15 cellular contexts compared by ENCODE assay signal in the genomic region with DNA sequence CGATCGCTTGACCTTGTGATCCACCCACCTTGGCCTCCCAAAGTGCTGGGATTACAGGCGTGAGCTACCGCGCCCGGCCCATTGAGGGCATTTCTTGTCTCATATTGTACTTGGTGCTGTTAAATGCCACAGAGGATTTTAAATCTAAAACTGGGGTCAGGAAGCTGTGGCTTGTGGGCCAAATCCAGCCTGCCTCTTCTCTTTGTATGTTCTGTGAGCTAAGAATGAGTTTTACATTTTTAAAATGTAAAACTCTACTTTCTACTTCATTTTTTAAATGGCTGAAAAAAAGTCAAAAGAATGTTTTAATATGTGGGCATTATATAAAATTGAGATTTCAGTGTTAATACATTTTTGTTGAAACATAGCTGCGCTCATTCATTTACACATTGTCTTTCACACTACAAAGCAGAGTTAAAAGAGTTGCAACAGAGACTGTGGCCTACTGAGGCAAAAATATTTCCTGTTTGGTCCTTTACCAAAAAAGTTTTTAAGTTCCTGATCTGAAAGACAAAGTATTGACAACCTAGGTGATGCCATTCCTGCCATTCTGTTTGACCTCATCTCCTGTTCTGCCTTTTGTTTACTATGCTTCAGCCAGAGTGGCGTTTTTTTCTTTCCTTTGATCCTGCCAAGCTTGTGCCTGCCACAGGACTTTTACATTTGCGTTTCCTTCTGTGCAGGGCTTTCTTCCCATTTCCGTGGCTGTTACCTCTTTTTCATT. TPM values are rescaled to one million over a fixed set of nuclear protein-coding genes. Genes with fewer than 3 reads are reported as not detected.
A peak's percentile ranks its signal among the peaks of the same experiment; 100 is the strongest.
DNase-seq lines count a peak whose midpoint lies in the region; ATAC-seq and TF ChIP-seq lines count a peak whose summit lies in the region.
"Had no signal": no experiment of that assay in that cellular context is flagged by ENCODE, and none has a peak within 500 bp of the region (broad histone marks: within the 10 kb centered on the region; RNA-seq: fewer than 3 reads in every experiment).

No MANE protein-coding gene starts in this region.

- no peaks in the 10 kb centered on the region for H3K27me3 Mint-ChIP-seq in activated T-cell treated with anti-CD3 and anti-CD28 coated beads, Interleukin-2, amount 50 U/mL, for 72 hours (ENCODE audit: low read depth)
- no peaks in the 10 kb centered on the region for H3K27me3 Mint-ChIP-seq in endodermal cell (ENCODE audit: insufficient read depth)
- H3K27me3 Mint-ChIP-seq: stimulated activated naive B cell treated with anti-CD40 and anti-IgM and Interleukin-4, amounts not matched to agents 10 μg/mL and 1 μg/mL and 100 μg/mL, for 72 hours had no signal

- peak overlapping the region; percentile 10 to 25 for H3K4me3 Mint-ChIP-seq in activated T-cell treated with anti-CD3 and anti-CD28 coated beads, Interleukin-2, amount 50 U/mL, for 72 hours
- H3K4me3 Mint-ChIP-seq in endodermal cell = no peak overlapping the region
- H3K4me3 Mint-ChIP-seq in stimulated activated effector memory CD8-positive, alpha-beta T cell treated with anti-CD3 and anti-CD28 coated beads, Interleukin-12 subunit alpha, Interleukin-12 subunit beta, amount 100 ng/mL, for 72 hours = no peak overlapping the region
- H3K4me3 Mint-ChIP-seq: stimulated activated naive B cell treated with anti-CD40 and anti-IgM and Interleukin-4, amounts not matched to agents 10 μg/mL and 1 μg/mL and 100 μg/mL, for 72 hours had no signal

- peak in 1 of 2 donors; percentile 32 for ATAC-seq in activated T-cell treated with anti-CD3 and anti-CD28 coated beads, Interleukin-2, amount 50 U/mL, for 72 hours (replicated peaks in 1 of 2)
- ATAC-seq in stimulated activated effector memory CD8-positive, alpha-beta T cell treated with anti-CD3 and anti-CD28 coated beads, Interleukin-12 subunit alpha, Interleukin-12 subunit beta, amount 100 ng/mL, for 72 hours = no peak
- ATAC-seq: K562; mucosa of descending colon; stimulated activated naive B cell treated with anti-CD40 and anti-IgM and Interleukin-4, amounts not matched to agents 10 μg/mL and 1 μg/mL and 100 μg/mL, for 72 hours had no signal

- DNase-seq in activated T-cell treated with anti-CD3 and anti-CD28 coated beads, Interleukin-2, amount 50 U/mL, for 72 hours = no peak
- DNase-seq in activated T-cell treated with anti-CD3 and anti-CD28 coated beads for 4 hours = no peak
- DNase-seq in NT2/D1 (ENCODE audit: low read depth, low spot score) = peak; percentile 5
- no peak for DNase-seq in endodermal cell
- no peak for DNase-seq in stimulated activated effector memory CD8-positive, alpha-beta T cell treated with anti-CD3 and anti-CD28 coated beads, Interleukin-12 subunit alpha, Interleukin-12 subunit beta, amount 100 ng/mL, for 72 hours (ENCODE audit: low spot score in 2 of 2)
- DNase-seq in NCI-H526 treated with DMSO at 0.1 percent for 48 hours (lab: John Stamatoyannopoulos, UW) = no peak
- DNase-seq in C1 segment of cervical spinal cord (lab: John Stamatoyannopoulos, UW) = no peak
- no peak for DNase-seq in hepatic stellate cell (ENCODE audit: low spot score)
- DNase-seq: anterior cingulate cortex; mucosa of descending colon; NCI-H1417 treated with DMSO at 0.1 percent for 48 hours; small intestine; stimulated activated naive B cell treated with anti-CD40 and anti-IgM and Interleukin-4, amounts not matched to agents 10 μg/mL and 1 μg/mL and 100 μg/mL, for 72 hours had no signal

- peaks cover 59% of the 10 kb centered on the region for H3K4me1 Mint-ChIP-seq in activated T-cell treated with anti-CD3 and anti-CD28 coated beads, Interleukin-2, amount 50 U/mL, for 72 hours (ENCODE audit: low read depth)
- H3K4me1 Mint-ChIP-seq in endodermal cell = peaks cover 8% of the 10 kb centered on the region
- H3K4me1 Mint-ChIP-seq in stimulated activated effector memory CD8-positive, alpha-beta T cell treated with anti-CD3 and anti-CD28 coated beads, Interleukin-12 subunit alpha, Interleukin-12 subunit beta, amount 100 ng/mL, for 72 hours = peaks cover 23% of the 10 kb centered on the region

- H3K36me3 Mint-ChIP-seq in activated T-cell treated with anti-CD3 and anti-CD28 coated beads, Interleukin-2, amount 50 U/mL, for 72 hours (ENCODE audit: insufficient read depth in 2 of 2) = peaks cover 5 to 18% of the 10 kb centered on the region in 2 donors
- H3K36me3 Mint-ChIP-seq in endodermal cell (ENCODE audit: low read depth) = peaks cover 24% of the 10 kb centered on the region
- H3K36me3 Mint-ChIP-seq in stimulated activated effector memory CD8-positive, alpha-beta T cell treated with anti-CD3 and anti-CD28 coated beads, Interleukin-12 subunit alpha, Interleukin-12 subunit beta, amount 100 ng/mL, for 72 hours = peaks cover 91% of the 10 kb centered on the region

- TF ChIP-seq CTCF in endodermal cell (conservative IDR thresholded peaks at IDR 0.05) = no peak

- H3K9me3 ChIP-seq in NT2/D1 (ENCODE audit: insufficient read depth, low read length) = no peaks in the 10 kb centered on the region
- H3K9me3 ChIP-seq in endodermal cell (ENCODE audit: control insufficient read depth, low read length) = no peaks in the 10 kb centered on the region
- H3K9me3 ChIP-seq: mucosa of descending colon, SJSA1 had no signal

- H3K9me3 Mint-ChIP-seq in activated T-cell treated with anti-CD3 and anti-CD28 coated beads, Interleukin-2, amount 50 U/mL, for 72 hours = no peaks in the 10 kb centered on the region
- H3K9me3 Mint-ChIP-seq in endodermal cell = no peaks in the 10 kb centered on the region
- no peaks in the 10 kb centered on the region for H3K9me3 Mint-ChIP-seq in stimulated activated effector memory CD8-positive, alpha-beta T cell treated with anti-CD3 and anti-CD28 coated beads, Interleukin-12 subunit alpha, Interleukin-12 subunit beta, amount 100 ng/mL, for 72 hours
- H3K9me3 Mint-ChIP-seq: stimulated activated naive B cell treated with anti-CD40 and anti-IgM and Interleukin-4, amounts not matched to agents 10 μg/mL and 1 μg/mL and 100 μg/mL, for 72 hours had no signal

- H3K27ac ChIP-seq in endodermal cell (ENCODE audit: low read depth, low read length) = peak overlapping the region; percentile 32
- H3K27ac ChIP-seq: SJSA1 had no signal

- H3K27ac Mint-ChIP-seq in activated T-cell treated with anti-CD3 and anti-CD28 coated beads, Interleukin-2, amount 50 U/mL, for 72 hours = peak overlapping the region; percentile 63
- peak overlapping the region; percentile 11 for H3K27ac Mint-ChIP-seq in endodermal cell
- peak overlapping the region; percentile 39 for H3K27ac Mint-ChIP-seq in stimulated activated effector memory CD8-positive, alpha-beta T cell treated with anti-CD3 and anti-CD28 coated beads, Interleukin-12 subunit alpha, Interleukin-12 subunit beta, amount 100 ng/mL, for 72 hours
- H3K27ac Mint-ChIP-seq: stimulated activated naive B cell treated with anti-CD40 and anti-IgM and Interleukin-4, amounts not matched to agents 10 μg/mL and 1 μg/mL and 100 μg/mL, for 72 hours had no signal

- H3K36me3 ChIP-seq in NT2/D1 (ENCODE audit: insufficient read depth, insufficient read length, low read length) (peaks cover 38% of the 10 kb centered on the region), endodermal cell (ENCODE audit: control insufficient read depth, insufficient read depth, low read length) (peaks cover 51% of the 10 kb centered on the region)
- H3K36me3 ChIP-seq: SJSA1 had no signal

- no peaks in the 10 kb centered on the region for H3K27me3 ChIP-seq in NT2/D1 (ENCODE audit: insufficient read depth, insufficient read length)
- no peaks in the 10 kb centered on the region for H3K27me3 ChIP-seq in endodermal cell (ENCODE audit: control insufficient read depth, insufficient read depth, low read length, poor library complexity, severe bottlenecking)
- H3K27me3 ChIP-seq: SJSA1 had no signal

- no peak overlapping the region for H3K4me3 ChIP-seq in NT2/D1 (ENCODE audit: insufficient read length, low read depth)
- no peak overlapping the region for H3K4me3 ChIP-seq in endodermal cell (ENCODE audit: low read length)
- H3K4me3 ChIP-seq: K562, mucosa of descending colon, SJSA1 had no signal

- 72 to 84% methylated on average over 9 to 10 of the region's 10 CpGs for WGBS in endodermal cell (ENCODE audit: insufficient coverage in 1 of 2, insufficient read length in 1 of 2), 2 experiments

- no peaks in the 10 kb centered on the region for H3K4me1 ChIP-seq in NT2/D1 (ENCODE audit: insufficient read depth, insufficient read length)
- no peaks in the 10 kb centered on the region for H3K4me1 ChIP-seq in endodermal cell (ENCODE audit: control insufficient read depth, insufficient read depth, low read length)

- H3K9ac ChIP-seq in NT2/D1 (ENCODE audit: insufficient read length, low read depth) = no peak overlapping the region
- H3K9ac ChIP-seq in endodermal cell (ENCODE audit: extremely low read depth, low read length, poor library complexity, severe bottlenecking) = no peak overlapping the region

RNA-seq across cellular contexts. Expression of gene PDCD6IP, which starts 50.4 kb away (rescaled TPM):
- total RNA-seq in activated T-cell treated with anti-CD3 and anti-CD28 coated beads, Interleukin-2, amount 50 U/mL, for 72 hours = 100 to 1,000 TPM; 166 to 185 TPM
- 100 to 1,000 TPM; 120 to 134 TPM for total RNA-seq in endodermal cell
- 107 TPM for polyA plus RNA-seq in endodermal cell (2013, experiment 1 of 2)
- polyA plus RNA-seq in endodermal cell (2013, experiment 2 of 2) = 92.4 TPM

Comparison
In these comparisons a context has a peak if more than half of its experiments do, and no peak if none do; other contexts are left out.
1. H3K27ac Mint-ChIP-seq: peak in every context shown above with its lines; median percentile 63 in activated T-cell treated with anti-CD3 and anti-CD28 coated beads, Interleukin-2, amount 50 U/mL, for 72 hours; 39 in stimulated activated effector memory CD8-positive, alpha-beta T cell treated with anti-CD3 and anti-CD28 coated beads, Interleukin-12 subunit alpha, Interleukin-12 subunit beta, amount 100 ng/mL, for 72 hours; 11 in endodermal cell.
2. H3K4me3 Mint-ChIP-seq: peak in activated T-cell treated with anti-CD3 and anti-CD28 coated beads, Interleukin-2, amount 50 U/mL, for 72 hours (2 of 2); none in endodermal cell (single experiment) and stimulated activated effector memory CD8-positive, alpha-beta T cell treated with anti-CD3 and anti-CD28 coated beads, Interleukin-12 subunit alpha, Interleukin-12 subunit beta, amount 100 ng/mL, for 72 hours (single experiment).